Comparison of ENCODE assay signal across 15 cellular contexts in genomic region chr16:3030128-3030871, GRCh38. TPM values are rescaled to one million over a fixed set of nuclear protein-coding genes. Genes with fewer than 3 reads are reported as not detected.
DNase-seq lines count a peak whose midpoint lies in the region; ATAC-seq and TF ChIP-seq lines count a peak whose summit lies in the region.
"Had no signal": no experiment of that assay in that cellular context is flagged by ENCODE, and none has a peak within 500 bp of the region (broad histone marks: within the 10 kb centered on the region; RNA-seq: fewer than 3 reads in every experiment).

No MANE protein-coding gene starts in this region.

- peak overlapping the region; percentile 67 for H3K4me3 Mint-ChIP-seq in activated CD4-positive, alpha-beta T cell treated with anti-CD3 and anti-CD28 coated beads for 36 hours
- peak overlapping the region; percentile 12 for H3K4me3 Mint-ChIP-seq in Caco-2 (ENCODE audit: unreplicated experiment)
- peak overlapping the region; percentile 70 for H3K4me3 Mint-ChIP-seq in activated naive CD8-positive, alpha-beta T cell
- H3K4me3 Mint-ChIP-seq in naive thymus-derived CD8-positive, alpha-beta T cell, result peak overlapping the region; percentile 31 to 83 (median 70)
- H3K4me3 Mint-ChIP-seq: nephron had no signal

- no peak for DNase-seq in activated CD4-positive, alpha-beta T cell treated with anti-CD3 and anti-CD28 coated beads for 36 hours
- DNase-seq in activated CD4-positive, alpha-beta T cell treated with anti-CD3 and anti-CD28 coated beads for 1 hour, result no peak
- no peak for DNase-seq in Caco-2
- DNase-seq in naive thymus-derived CD8-positive, alpha-beta T cell, result no peak
- no peak for DNase-seq in kidney tubule cell (ENCODE audit: low spot score)
- no peak for DNase-seq in T1000 (lab: John Stamatoyannopoulos, UW)
- DNase-seq: lower lobe of right lung, retina had no signal

- CTCF ChIA-PET in activated CD4-positive, alpha-beta T cell treated with anti-CD3 and anti-CD28 coated beads for 36 hours (lab: Charles Lee), result interaction anchor here (0.6 to 9.6 kb wide), 14 partner anchors 8 to 152 kb away, joined by 3 to 130 read pairs (median 12); partner anchors contain the start of genes HCFC1R1, IL32, MMP25 and TNFRSF12A
- CTCF ChIA-PET in Caco-2 (lab: Charles Lee), result interaction anchor here (2.0 to 2.9 kb wide), 4 partner anchors 9 to 99 kb away, joined by 12 to 33 read pairs (median 18); partner anchors contain the start of gene TNFRSF12A

- no peak for ATAC-seq in activated CD4-positive, alpha-beta T cell treated with anti-CD3 and anti-CD28 coated beads for 36 hours
- no peak for ATAC-seq in naive thymus-derived CD8-positive, alpha-beta T cell
- no peak for ATAC-seq in GM21529 (IDR thresholded peaks at IDR 0.05; ENCODE audit: unreplicated experiment)
- ATAC-seq: lower lobe of right lung had no signal

- H3K27ac Mint-ChIP-seq in activated CD4-positive, alpha-beta T cell treated with anti-CD3 and anti-CD28 coated beads for 36 hours, result no peak overlapping the region
- peak overlapping the region; percentile 57 for H3K27ac Mint-ChIP-seq in Caco-2 (ENCODE audit: unreplicated experiment)
- no peak overlapping the region for H3K27ac Mint-ChIP-seq in activated naive CD8-positive, alpha-beta T cell
- H3K27ac Mint-ChIP-seq in naive thymus-derived CD8-positive, alpha-beta T cell, result peak overlapping the region in 3 of 10 donors; percentile 52 to 60 (median 52)
- H3K27ac Mint-ChIP-seq: nephron had no signal

- H3K4me1 Mint-ChIP-seq in activated CD4-positive, alpha-beta T cell treated with anti-CD3 and anti-CD28 coated beads for 36 hours, result peaks cover 22% of the 10 kb centered on the region
- H3K4me1 Mint-ChIP-seq in Caco-2 (ENCODE audit: low read depth, unreplicated experiment), result peaks cover 7% of the 10 kb centered on the region
- H3K4me1 Mint-ChIP-seq in activated naive CD8-positive, alpha-beta T cell (ENCODE audit: low read depth), result peaks cover 17% of the 10 kb centered on the region
- peaks cover 11 to 33% (median 28%) of the 10 kb centered on the region in 4 donors for H3K4me1 Mint-ChIP-seq in naive thymus-derived CD8-positive, alpha-beta T cell

- no peak overlapping the region for H3K4me3 ChIP-seq in Caco-2 (ENCODE audit: low read depth, low read length)

- H3K36me3 Mint-ChIP-seq in activated CD4-positive, alpha-beta T cell treated with anti-CD3 and anti-CD28 coated beads for 36 hours (ENCODE audit: low read depth), result peaks cover 12% of the 10 kb centered on the region
- H3K36me3 Mint-ChIP-seq in Caco-2 (ENCODE audit: insufficient read depth, unreplicated experiment), result peaks cover 43% of the 10 kb centered on the region
- H3K36me3 Mint-ChIP-seq in activated naive CD8-positive, alpha-beta T cell, result no peaks in the 10 kb centered on the region
- H3K36me3 Mint-ChIP-seq in naive thymus-derived CD8-positive, alpha-beta T cell, result peaks cover 0 to 16% (median 0%) of the 10 kb centered on the region in 3 donors

- no peaks in the 10 kb centered on the region for H3K9me3 Mint-ChIP-seq in activated CD4-positive, alpha-beta T cell treated with anti-CD3 and anti-CD28 coated beads for 36 hours (ENCODE audit: low read depth)
- no peaks in the 10 kb centered on the region for H3K9me3 Mint-ChIP-seq in Caco-2 (ENCODE audit: unreplicated experiment)
- no peaks in the 10 kb centered on the region for H3K9me3 Mint-ChIP-seq in activated naive CD8-positive, alpha-beta T cell (ENCODE audit: low read depth)
- no peaks in the 10 kb centered on the region for H3K9me3 Mint-ChIP-seq in naive thymus-derived CD8-positive, alpha-beta T cell
- H3K9me3 Mint-ChIP-seq: nephron had no signal

- H3K27me3 ChIP-seq in Caco-2 (replicated peaks; ENCODE audit: control insufficient read depth, insufficient read depth, low read length), result no peaks in the 10 kb centered on the region

- POLR2A ChIA-PET in activated CD4-positive, alpha-beta T cell treated with anti-CD3 and anti-CD28 coated beads for 36 hours (lab: Charles Lee), result interaction anchor here (1.6 kb wide), 1 partner anchor 21 kb away, joined by 3 read pairs; no protein-coding TSS in a partner anchor
- POLR2A ChIA-PET in Caco-2 (lab: Charles Lee), result no interaction called here
- POLR2A ChIA-PET in naive thymus-derived CD8-positive, alpha-beta T cell (lab: Charles Lee), result interaction anchor here (0.6 to 15.2 kb wide), 9 partner anchors 10 to 104 kb away, joined by 3 to 170 read pairs (median 5); partner anchors contain the start of genes CLDN9, TNFRSF12A and ZNF213

- TF ChIP-seq CTCF in Caco-2 (IDR thresholded peaks at IDR 0.05; ENCODE audit: insufficient read depth in 1 of 2, low read depth in 1 of 2, low read length in 1 of 2, severe bottlenecking in 1 of 2, unreplicated experiment in 1 of 2), result no peak

- intact Hi-C loops in activated CD4-positive, alpha-beta T cell treated with anti-CD3 and anti-CD28 coated beads for 36 hours (cut with DNase I, micrococcal nuclease), result no loop called here
- intact Hi-C loops in Caco-2 (cut with micrococcal nuclease; ENCODE audit: unreplicated experiment), result no loop called here

- no TSS peak for BruUV-seq in Caco-2 (replicated peaks; lab: Mats Ljungman, UMichigan)

- H3K9me3 ChIP-seq in Caco-2, result no peaks in the 10 kb centered on the region
- H3K9me3 ChIP-seq: lower lobe of right lung had no signal

- H3K36me3 ChIP-seq in Caco-2 (ENCODE audit: control insufficient read depth, insufficient read depth, low read length), result peaks cover 6% of the 10 kb centered on the region

- peaks cover 41% of the 10 kb centered on the region for H3K27me3 Mint-ChIP-seq in activated CD4-positive, alpha-beta T cell treated with anti-CD3 and anti-CD28 coated beads for 36 hours
- H3K27me3 Mint-ChIP-seq in Caco-2 (ENCODE audit: insufficient read depth, unreplicated experiment), result no peaks in the 10 kb centered on the region
- peaks cover 26% of the 10 kb centered on the region for H3K27me3 Mint-ChIP-seq in activated naive CD8-positive, alpha-beta T cell
- H3K27me3 Mint-ChIP-seq in naive thymus-derived CD8-positive, alpha-beta T cell, result peaks cover 27 to 67% (median 37%) of the 10 kb centered on the region in 5 donors

- peaks cover 7% of the 10 kb centered on the region for H3K4me1 ChIP-seq in Caco-2

RNA-seq across cellular contexts. Expression of gene BICDL2, which starts 6.4 kb away (rescaled TPM):
- total RNA-seq in activated CD4-positive, alpha-beta T cell treated with anti-CD3 and anti-CD28 coated beads for 36 hours, result 1 to 10 TPM in 1 of 2 experiments, under 1 TPM in 1; 0.58 to 1.2 TPM
- 10.6 and 11.1 TPM in 2 replicates for total RNA-seq in Caco-2 (2022)
- total RNA-seq in naive thymus-derived CD8-positive, alpha-beta T cell, result not detected
- not detected for polyA plus RNA-seq in naive thymus-derived CD8-positive, alpha-beta T cell
- total RNA-seq: dermis blood vessel endothelial cell had no signal

RNA-seq across cellular contexts. Expression of gene THOC6, which starts 6.5 kb away (rescaled TPM):
- 10 to 100 TPM; 46.9 to 50.2 TPM for total RNA-seq in activated CD4-positive, alpha-beta T cell treated with anti-CD3 and anti-CD28 coated beads for 36 hours
- 46.0 and 48.0 TPM in 2 replicates for total RNA-seq in Caco-2 (2022)
- 10 to 100 TPM; 24.2 to 24.9 TPM for total RNA-seq in naive thymus-derived CD8-positive, alpha-beta T cell
- polyA plus RNA-seq in naive thymus-derived CD8-positive, alpha-beta T cell, result 10 to 100 TPM; 45.2 to 59.0 (median 58.8) TPM

RNA-seq across cellular contexts. Expression of gene HCFC1R1, which starts 6.6 kb away (rescaled TPM):
- 10 to 100 TPM; 30.0 to 30.7 TPM for total RNA-seq in activated CD4-positive, alpha-beta T cell treated with anti-CD3 and anti-CD28 coated beads for 36 hours
- 40.8 and 44.9 TPM in 2 replicates for total RNA-seq in Caco-2 (2022)
- total RNA-seq in naive thymus-derived CD8-positive, alpha-beta T cell, result 10 to 100 TPM; 14.0 to 15.1 TPM
- polyA plus RNA-seq in naive thymus-derived CD8-positive, alpha-beta T cell, result 10 to 100 TPM; 13.1 to 16.5 (median 16.5) TPM

RNA-seq across cellular contexts. Expression of gene TNFRSF12A, which starts 10.1 kb away (rescaled TPM):
- 1 to 10 TPM; 5.4 to 7.7 TPM for total RNA-seq in activated CD4-positive, alpha-beta T cell treated with anti-CD3 and anti-CD28 coated beads for 36 hours
- 62.5 and 66.4 TPM in 2 replicates for total RNA-seq in Caco-2 (2022)
- total RNA-seq in naive thymus-derived CD8-positive, alpha-beta T cell, result under 1 TPM in 1 of 2 experiments, not detected in 1; 0.57 TPM
- polyA plus RNA-seq in naive thymus-derived CD8-positive, alpha-beta T cell, result under 1 TPM in 1 of 3 donors, not detected in 2; 0.33 TPM

RNA-seq across cellular contexts. Expression of gene CLDN6, which starts 12.3 kb away (rescaled TPM):
- total RNA-seq in activated CD4-positive, alpha-beta T cell treated with anti-CD3 and anti-CD28 coated beads for 36 hours, result not detected
- total RNA-seq in Caco-2 (2022), result 9.0 and 12.9 TPM in 2 replicates
- not detected for total RNA-seq in naive thymus-derived CD8-positive, alpha-beta T cell
- polyA plus RNA-seq in naive thymus-derived CD8-positive, alpha-beta T cell, result not detected
- total RNA-seq: dermis blood vessel endothelial cell; HT-29; lower lobe of right lung; T-helper 2 cell treated with Interferon-gamma antibody and Interleukin-4, amounts not matched to agents 100 ng/mL and 5 ng/mL, for 36 hours; urinary bladder had no signal
- polyA plus RNA-seq: urinary bladder had no signal

Comparison
In these comparisons a context has a peak if more than half of its experiments do, and no peak if none do; other contexts are left out.
1. H3K4me3 Mint-ChIP-seq: peak in every context shown above with its lines; median percentile 70 in naive thymus-derived CD8-positive, alpha-beta T cell; 70 in activated naive CD8-positive, alpha-beta T cell; 67 in activated CD4-positive, alpha-beta T cell treated with anti-CD3 and anti-CD28 coated beads for 36 hours; 12 in Caco-2.